ENCODE assay signal across 15 cellular contexts in the genomic region with DNA sequence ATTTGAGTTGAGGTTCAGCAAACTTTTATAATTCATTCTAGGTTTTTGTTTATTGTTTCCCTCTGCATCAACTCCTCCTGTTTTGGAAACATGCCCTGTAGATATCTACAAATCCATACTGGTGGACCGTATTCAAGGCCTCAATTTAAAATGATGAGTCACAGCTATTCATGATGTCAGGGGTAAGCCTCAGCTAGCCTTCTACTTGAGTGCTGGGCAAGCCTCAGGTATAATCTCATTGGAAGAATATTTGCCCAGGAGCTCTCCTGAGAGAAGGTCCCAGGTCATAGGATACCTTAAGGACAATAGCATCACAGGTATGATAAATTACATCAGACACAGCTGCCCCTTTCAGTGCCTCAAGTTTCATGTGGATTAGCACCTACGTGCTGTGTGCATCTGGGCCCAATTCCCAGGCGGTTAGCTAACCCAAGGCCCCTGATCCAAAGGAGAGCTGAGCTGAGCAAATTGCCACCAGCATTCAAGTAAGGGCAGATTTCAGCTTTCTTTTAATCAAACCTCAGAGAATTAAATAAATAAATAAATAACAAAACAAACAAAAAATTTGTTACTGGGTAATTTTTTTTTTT.
DNase-seq lines count a peak whose midpoint lies in the region; ATAC-seq, FAIRE-seq and TF ChIP-seq lines count a peak whose summit lies in the region.
"Had no signal": no experiment of that assay in that cellular context is flagged by ENCODE, and none has a peak within 500 bp of the region (broad histone marks: within the 10 kb centered on the region; RNA-seq: fewer than 3 reads in every experiment).

No MANE protein-coding gene starts in this region.

- H3K9ac ChIP-seq in trophoblast cell (ENCODE audit: low read length), result no peak overlapping the region

- no peak overlapping the region for H3K14ac ChIP-seq in trophoblast cell (ENCODE audit: low read length)

- H2AK5ac ChIP-seq in trophoblast cell (ENCODE audit: low read length), result no peak overlapping the region

- no peaks in the 10 kb centered on the region for H3K79me1 ChIP-seq in trophoblast cell (ENCODE audit: low read length)

- H3K4ac ChIP-seq in trophoblast cell (ENCODE audit: low read depth, low read length), result no peak overlapping the region

- no peak overlapping the region for H2BK120ac ChIP-seq in trophoblast cell (ENCODE audit: insufficient read depth, low read length, poor library complexity)

- no peak overlapping the region for H2AFZ ChIP-seq in trophoblast cell (ENCODE audit: insufficient read depth, low read length, poor library complexity)

- ATAC-seq in GM18517 (IDR thresholded peaks at IDR 0.05; ENCODE audit: unreplicated experiment), result no peak
- ATAC-seq in GM21528 (IDR thresholded peaks at IDR 0.05; ENCODE audit: low FRiP score, unreplicated experiment), result no peak
- ATAC-seq: activated CD8-positive, alpha-beta memory T cell treated with anti-CD3 and anti-CD28 coated beads, Interleukin-2, amount 10 ng/mL, durations not matched to agents 7 days and 5 days had no signal

- no peak overlapping the region for H3K4me2 ChIP-seq in trophoblast cell (ENCODE audit: low read length)
- H3K4me2 ChIP-seq: smooth muscle cell had no signal

- no peak overlapping the region for H3K23ac ChIP-seq in trophoblast cell (ENCODE audit: low read length)

- H2BK12ac ChIP-seq in trophoblast cell (ENCODE audit: low read length), result no peak overlapping the region

- no peak overlapping the region for H4K91ac ChIP-seq in trophoblast cell (ENCODE audit: low read depth, low read length)

- H3K27ac ChIP-seq in trophoblast cell (ENCODE audit: low read depth, low read length), result no peak overlapping the region
- H3K27ac ChIP-seq: neutrophil, stomach, WERI-Rb-1 had no signal

- H3K27me3 ChIP-seq in bronchial epithelial cell (ENCODE audit: control insufficient read depth, insufficient read depth, low read length) (no peaks in the 10 kb centered on the region), trophoblast cell (ENCODE audit: insufficient read depth, low read length) (no peaks in the 10 kb centered on the region)
- H3K27me3 ChIP-seq: neutrophil, stomach had no signal

- no peak for FAIRE-seq in bronchial epithelial cell (lab: Jason Lieb, UNC)
- FAIRE-seq: GM18507 had no signal

- no peak overlapping the region for H2BK5ac ChIP-seq in trophoblast cell (ENCODE audit: low read depth, low read length, poor library complexity)

- no peak overlapping the region for H3K4me3 ChIP-seq in bronchial epithelial cell (ENCODE audit: low read depth, low read length)
- H3K4me3 ChIP-seq in trophoblast cell (ENCODE audit: low read depth, low read length), result no peak overlapping the region
- H3K4me3 ChIP-seq: HAP-1, smooth muscle cell, stomach had no signal

- H3K4me1 ChIP-seq in trophoblast cell (ENCODE audit: control insufficient read depth in 1 of 2, insufficient read depth in 2 of 2, low read length in 2 of 2), result no peaks in the 10 kb centered on the region
- H3K4me1 ChIP-seq: HAP-1, stomach had no signal

- no peak overlapping the region for H4K12ac ChIP-seq in trophoblast cell (ENCODE audit: low read depth, low read length)

- DNase-seq in HCEC 1CT (peak; percentile 17), NCI-H2196 (lab: John Stamatoyannopoulos, UW; ENCODE audit: unreplicated experiment) (peak; percentile 53), bronchial epithelial cell (ENCODE audit: low read depth) (peak; percentile 66), trophoblast cell (peak; percentile 42 to 49), NCI-H187 treated with DMSO at 0.1 percent for 48 hours (lab: John Stamatoyannopoulos, UW) (no peak)
- DNase-seq: activated CD8-positive, alpha-beta memory T cell treated with anti-CD3 and anti-CD28 coated beads, Interleukin-2, amount 10 ng/mL, durations not matched to agents 7 days and 5 days; MV-4-11; stomach; WERI-Rb-1 had no signal

- H3K18ac ChIP-seq in trophoblast cell (ENCODE audit: low read length), result no peak overlapping the region

- H3K36me3 ChIP-seq in bronchial epithelial cell (ENCODE audit: control insufficient read depth, insufficient read depth, low read length), result no peaks in the 10 kb centered on the region
- no peaks in the 10 kb centered on the region for H3K36me3 ChIP-seq in trophoblast cell (ENCODE audit: control insufficient read depth in 1 of 2, insufficient read depth in 2 of 2, low read length in 2 of 2)
- H3K36me3 ChIP-seq: HAP-1, neutrophil, stomach, WERI-Rb-1 had no signal

- no peak for TF ChIP-seq CTCF in bronchial epithelial cell (IDR thresholded peaks at IDR 0.05; ENCODE audit: insufficient read depth, low read length, severe bottlenecking)

- H3K79me2 ChIP-seq in trophoblast cell (ENCODE audit: control insufficient read depth, insufficient read depth, low read length, poor library complexity), result no peaks in the 10 kb centered on the region

- no CpG with 5 or more reads among the region's 3 CpGs for WGBS in trophoblast cell (ENCODE audit: extremely low coverage, insufficient coverage, insufficient read length)

- H4K8ac ChIP-seq in trophoblast cell (ENCODE audit: low read depth, low read length), result no peak overlapping the region

- H3K9me3 ChIP-seq in trophoblast cell (ENCODE audit: insufficient read depth, low read depth, low read length), result no peaks in the 10 kb centered on the region
- H3K9me3 ChIP-seq: HAP-1, neutrophil, stomach had no signal
